12 cellular contexts compared by ENCODE assay signal in genomic region chr3:53256704-53257055, GRCh38. TPM values are rescaled to one million over a fixed set of nuclear protein-coding genes. Genes with fewer than 3 reads are reported as not detected.
DNase-seq lines count a peak whose midpoint lies in the region; ATAC-seq and TF ChIP-seq lines count a peak whose summit lies in the region.
"Had no signal": no experiment of that assay in that cellular context is flagged by ENCODE, and none has a peak within 500 bp of the region (broad histone marks: within the 10 kb centered on the region; RNA-seq: fewer than 3 reads in every experiment).

No MANE protein-coding gene starts in this region.

- H3K27ac ChIP-seq in CD4-positive, CD25-positive, alpha-beta regulatory T cell (ENCODE audit: insufficient read depth, low read length, poor library complexity, severe bottlenecking): no peak overlapping the region
- H3K27ac ChIP-seq in cingulate gyrus (ENCODE audit: low read depth, low read length): peak overlapping the region; percentile 3
- no peak overlapping the region for H3K27ac ChIP-seq in uterus
- H3K27ac ChIP-seq in ovary: peak overlapping the region in 1 of 2 donors; percentile 82
- H3K27ac ChIP-seq: SJSA1 had no signal

- no peaks in the 10 kb centered on the region for H3K9me3 ChIP-seq in CD4-positive, CD25-positive, alpha-beta regulatory T cell (ENCODE audit: control insufficient read depth in 2 of 2, low read length in 2 of 2)
- H3K9me3 ChIP-seq in uterus (no peaks in the 10 kb centered on the region), ovary (no peaks in the 10 kb centered on the region)
- H3K9me3 ChIP-seq: BE2C, colonic mucosa, SJSA1, thoracic aorta had no signal

- ATAC-seq in CD4-positive, CD25-positive, alpha-beta regulatory T cell (ENCODE audit: low read depth in 2 of 2): no peak
- no peak for ATAC-seq in HG03457 (IDR thresholded peaks at IDR 0.05; ENCODE audit: unreplicated experiment)

- intact Hi-C loops in uterus (cut with DNase I; ENCODE audit: low total_unique reads): no loop called here
- intact Hi-C loops in ovary (cut with DNase I): no loop called here

- H3K27me3 ChIP-seq in CD4-positive, CD25-positive, alpha-beta regulatory T cell (ENCODE audit: control insufficient read depth, insufficient read depth, low read length): no peaks in the 10 kb centered on the region
- no peaks in the 10 kb centered on the region for H3K27me3 ChIP-seq in uterus
- H3K27me3 ChIP-seq in ovary: no peaks in the 10 kb centered on the region
- H3K27me3 ChIP-seq: BE2C, colonic mucosa, SJSA1 had no signal

- TF ChIP-seq EP300 in ovary (IDR thresholded peaks at IDR 0.05): no peak

- no peaks in the 10 kb centered on the region for H3K9me3 Mint-ChIP-seq in CD4-positive, CD25-positive, alpha-beta regulatory T cell
- no peaks in the 10 kb centered on the region for H3K9me3 Mint-ChIP-seq in IgD-negative memory B cell
- H3K9me3 Mint-ChIP-seq in nephron progenitor cell: no peaks in the 10 kb centered on the region

- no peak overlapping the region for H3K4me3 ChIP-seq in CD4-positive, CD25-positive, alpha-beta regulatory T cell (ENCODE audit: low read depth, low read length)
- H3K4me3 ChIP-seq in uterus: no peak overlapping the region
- no peak overlapping the region for H3K4me3 ChIP-seq in ovary

- no peak for TF ChIP-seq POLR2A in uterus (IDR thresholded peaks at IDR 0.05)
- no peak for TF ChIP-seq POLR2A in ovary (IDR thresholded peaks at IDR 0.05)

- H3K36me3 Mint-ChIP-seq in CD4-positive, CD25-positive, alpha-beta regulatory T cell: no peaks in the 10 kb centered on the region
- H3K36me3 Mint-ChIP-seq in IgD-negative memory B cell (no peaks in the 10 kb centered on the region), nephron progenitor cell (ENCODE audit: low read depth) (no peaks in the 10 kb centered on the region)

- peaks cover 9% of the 10 kb centered on the region for H3K27me3 Mint-ChIP-seq in CD4-positive, CD25-positive, alpha-beta regulatory T cell
- peaks cover 2% of the 10 kb centered on the region for H3K27me3 Mint-ChIP-seq in IgD-negative memory B cell
- H3K27me3 Mint-ChIP-seq in nephron progenitor cell (ENCODE audit: low read depth, poor library complexity): peaks cover 4% of the 10 kb centered on the region

- 78 to 84% (median 79%) methylated on average over 5 of the region's 5 CpGs for WGBS in ovary, 3 donors

- peak overlapping the region in 1 of 3 donors; percentile 49 for H3K27ac Mint-ChIP-seq in CD4-positive, CD25-positive, alpha-beta regulatory T cell
- H3K27ac Mint-ChIP-seq in IgD-negative memory B cell: peak overlapping the region in 2 of 3 donors; percentile 87 to 90
- H3K27ac Mint-ChIP-seq in nephron progenitor cell: no peak overlapping the region

- no peak for DNase-seq in CD4-positive, CD25-positive, alpha-beta regulatory T cell
- DNase-seq in nephron progenitor cell: no peak
- no peak for DNase-seq in uterus
- DNase-seq in ovary: no peak
- no peak for DNase-seq in AG20443 (ENCODE audit: low spot score)
- DNase-seq: colonic mucosa had no signal

- peaks cover 17 to 39% (median 22%) of the 10 kb centered on the region in 4 donors for H3K4me1 Mint-ChIP-seq in CD4-positive, CD25-positive, alpha-beta regulatory T cell
- peaks cover 22 to 23% (median 23%) of the 10 kb centered on the region in 3 donors for H3K4me1 Mint-ChIP-seq in IgD-negative memory B cell
- H3K4me1 Mint-ChIP-seq in nephron progenitor cell: peaks cover 49% of the 10 kb centered on the region

- peaks cover 25% of the 10 kb centered on the region for H3K4me1 ChIP-seq in CD4-positive, CD25-positive, alpha-beta regulatory T cell (ENCODE audit: control insufficient read depth, insufficient read depth, low read length, poor library complexity, severe bottlenecking)
- H3K4me1 ChIP-seq in uterus: peaks cover 0 to 12% of the 10 kb centered on the region in 2 donors
- H3K4me1 ChIP-seq in ovary (ENCODE audit: insufficient read depth): peaks cover 7% of the 10 kb centered on the region

- H3K4me3 Mint-ChIP-seq in CD4-positive, CD25-positive, alpha-beta regulatory T cell: peak overlapping the region; percentile 88 to 97 (median 90)
- H3K4me3 Mint-ChIP-seq in IgD-negative memory B cell (peak overlapping the region; percentile 54 to 93 (median 76)), nephron progenitor cell (peak overlapping the region; percentile 77)

- no peaks in the 10 kb centered on the region for H3K36me3 ChIP-seq in CD4-positive, CD25-positive, alpha-beta regulatory T cell (ENCODE audit: control insufficient read depth, insufficient read depth, low read length)
- H3K36me3 ChIP-seq in uterus (no peaks in the 10 kb centered on the region), ovary (no peaks in the 10 kb centered on the region)
- H3K36me3 ChIP-seq: colonic mucosa, thoracic aorta had no signal

- TF ChIP-seq CTCF in nephron progenitor cell (IDR thresholded peaks at IDR 0.05): no peak
- no peak for TF ChIP-seq CTCF in uterus (IDR thresholded peaks at IDR 0.05)
- no peak for TF ChIP-seq CTCF in ovary (IDR thresholded peaks at IDR 0.05)

RNA-seq across cellular contexts. Expression of gene TKT, which starts 0.9 kb away (rescaled TPM):
- 95.6 TPM for total RNA-seq in CD4-positive, CD25-positive, alpha-beta regulatory T cell
- polyA plus RNA-seq in CD4-positive, CD25-positive, alpha-beta regulatory T cell: 10 to 100 TPM; 59.0 to 76.2 (median 70.6) TPM
- polyA plus RNA-seq in IgD-negative memory B cell (102 TPM), ovary (100 to 1,000 TPM in 1 of 2 donors, 10 to 100 TPM in 1; 62.6 to 208 TPM)
- total RNA-seq in uterus (100 to 1,000 TPM in 1 of 4 donors, 10 to 100 TPM in 3; 74.5 to 113 (median 84.6) TPM), ovary (100 to 1,000 TPM; 109 to 279 (median 230) TPM)
